Comparison of ENCODE assay signal across 25 cellular contexts in the genomic region with DNA sequence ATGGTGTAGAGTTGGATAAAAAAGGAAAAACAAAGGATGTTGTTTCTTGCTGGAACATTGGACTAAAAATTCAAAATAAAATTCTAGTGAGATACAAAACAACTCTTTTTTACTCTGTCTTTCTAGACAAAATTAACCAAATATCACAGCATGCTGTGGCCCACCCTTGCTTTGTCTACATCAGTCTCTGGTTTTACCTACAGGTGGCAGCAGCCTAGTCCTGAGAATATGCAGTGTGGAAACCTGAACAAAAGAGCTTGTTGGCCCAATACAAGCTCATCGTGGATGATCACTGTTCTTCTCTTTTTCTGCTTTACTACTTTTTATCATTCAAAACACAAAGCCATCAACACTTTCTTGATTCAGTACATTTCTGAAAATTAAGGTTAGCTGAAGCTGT.
"Had no signal": no experiment of that assay in that cellular context is flagged by ENCODE, and none has a peak within 500 bp of the region (broad histone marks: within the 10 kb centered on the region; RNA-seq: fewer than 3 reads in every experiment).

No MANE protein-coding gene starts in this region.

- H3K9me3 ChIP-seq: psoas muscle had no signal

- H3K27me3 ChIP-seq: hepatocyte, stomach had no signal

- H3K4me1 ChIP-seq: left ventricle myocardium inferior, psoas muscle, stomach had no signal

- H3K27ac ChIP-seq: hepatocyte, left ventricle myocardium inferior, psoas muscle, stomach had no signal

- H3K36me3 ChIP-seq: left ventricle myocardium inferior, stomach had no signal

- DNase-seq: activated CD4-positive, alpha-beta T cell treated with anti-CD3 and anti-CD28 coated beads, Interleukin-2, amount 10 ng/mL, durations not matched to agents 7 days and 5 days; activated CD4-positive, CD25-positive, alpha-beta regulatory T cell; activated CD8-positive, alpha-beta memory T cell treated with anti-CD3 and anti-CD28 coated beads for 24 hours; activated CD8-positive, alpha-beta memory T cell treated with anti-CD3 and anti-CD28 coated beads, Interleukin-2, amount 50 U/mL, for 48 hours; activated effector memory CD4-positive, alpha-beta T cell treated with Interleukin-2 at 50 U/mL for 16 hours; activated naive CD4-positive, alpha-beta T cell treated with anti-CD3 and anti-CD28 coated beads, Interleukin-2, amount 10 ng/mL, durations not matched to agents 7 days and 5 days; activated naive CD8-positive, alpha-beta T cell treated with anti-CD3 and anti-CD28 coated beads, Interleukin-2, amount 50 U/mL, for 24 hours; activated T-cell treated with anti-CD3 and anti-CD28 coated beads, Interleukin-2, amount 50 U/mL, for 48 hours; anterior cingulate cortex; caudate nucleus; effector memory CD8-positive, alpha-beta T cell; kidney glomerular epithelial cell; left ventricle myocardium inferior; mammary epithelial cell; nephron progenitor cell; psoas muscle; stimulated activated CD4-positive, alpha-beta T cell treated with anti-CD3 and anti-CD28 coated beads, Interleukin-4, amount 100 ng/mL, for 1 hour; stomach; T-helper 1 cell; T-helper 9 cell; trophoblast cell had no signal

- H3K4me3 ChIP-seq: hepatocyte, left ventricle myocardium inferior, psoas muscle, smooth muscle cell, stomach had no signal

- ATAC-seq: activated naive CD8-positive, alpha-beta T cell treated with anti-CD3 and anti-CD28 coated beads, Interleukin-2, amount 50 U/mL, for 24 hours; effector memory CD8-positive, alpha-beta T cell; psoas muscle; sciatic nerve; stimulated activated effector memory CD8-positive, alpha-beta T cell treated with anti-CD3 and anti-CD28 coated beads, Interleukin-12 subunit alpha, Interleukin-12 subunit beta, amount 100 ng/mL, for 72 hours had no signal
